In the genomic region with DNA sequence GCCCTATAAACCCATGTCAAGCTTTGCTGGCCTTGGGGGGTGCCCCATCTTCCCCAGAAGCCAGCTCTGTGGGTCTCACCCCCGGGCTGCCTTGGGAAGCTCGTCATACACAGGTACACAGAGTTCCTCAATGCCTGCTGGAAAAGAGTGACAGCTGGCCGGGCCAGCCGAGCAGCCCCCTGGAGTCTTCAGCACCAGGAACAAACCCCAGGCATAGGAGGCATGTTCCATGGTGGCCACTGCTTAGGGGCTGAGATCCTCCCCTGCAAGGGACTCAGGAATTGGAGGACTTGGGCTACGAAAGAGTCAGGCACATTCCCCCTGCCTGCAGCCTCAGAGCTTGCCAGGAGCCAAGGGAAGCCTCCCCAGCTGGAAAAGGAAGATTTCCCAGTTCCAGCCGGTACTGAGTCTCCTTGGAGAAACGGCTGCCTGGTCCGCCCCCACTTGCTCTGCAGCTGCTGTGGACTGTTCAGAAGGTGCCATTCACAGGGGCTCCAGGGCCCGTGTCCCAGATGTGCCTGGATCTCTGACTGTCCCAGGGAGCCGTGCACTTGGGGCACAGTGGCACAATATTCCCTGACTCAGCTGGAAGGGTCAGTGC, we compare ENCODE assay signal across 11 cellular contexts.
DNase-seq lines count a peak whose midpoint lies in the region; ATAC-seq and TF ChIP-seq lines count a peak whose summit lies in the region.
"Had no signal": no experiment of that assay in that cellular context is flagged by ENCODE, and none has a peak within 500 bp of the region (broad histone marks: within the 10 kb centered on the region; RNA-seq: fewer than 3 reads in every experiment).

No MANE protein-coding gene starts in this region.

- H3K9me3 ChIP-seq in lower lobe of right lung: no peaks in the 10 kb centered on the region

- TF ChIP-seq CTCF in lower lobe of right lung (IDR thresholded peaks at IDR 0.05): no peak

- H3K4me3 ChIP-seq in lower lobe of right lung: no peak overlapping the region

- H3K27ac ChIP-seq in caudate nucleus (ENCODE audit: low read depth, low read length) (peak overlapping the region; percentile 48), lower lobe of right lung (no peak overlapping the region)
- H3K27ac ChIP-seq: 22Rv1, parathyroid adenoma had no signal

- peaks cover 28% of the 10 kb centered on the region for H3K4me1 ChIP-seq in lower lobe of right lung
- H3K4me1 ChIP-seq: parathyroid adenoma had no signal

- intact Hi-C loops in lower lobe of right lung (cut with DNase I): no loop called here

- peaks cover 46% of the 10 kb centered on the region for H3K4me1 Mint-ChIP-seq in stimulated activated effector memory CD8-positive, alpha-beta T cell treated with anti-CD3 and anti-CD28 coated beads, Interleukin-12 subunit alpha, Interleukin-12 subunit beta, amount 100 ng/mL, for 72 hours
- peaks cover 21% of the 10 kb centered on the region for H3K4me1 Mint-ChIP-seq in activated T-helper 17 cell treated with anti-CD3 and anti-CD28 coated beads, Interleukin-2, amount 50 U/mL, for 72 hours

- H3K27ac Mint-ChIP-seq in stimulated activated effector memory CD8-positive, alpha-beta T cell treated with anti-CD3 and anti-CD28 coated beads, Interleukin-12 subunit alpha, Interleukin-12 subunit beta, amount 100 ng/mL, for 72 hours: peak overlapping the region; percentile 12
- H3K27ac Mint-ChIP-seq in activated T-helper 17 cell treated with anti-CD3 and anti-CD28 coated beads, Interleukin-2, amount 50 U/mL, for 72 hours: no peak overlapping the region

- no peaks in the 10 kb centered on the region for H3K27me3 ChIP-seq in lower lobe of right lung (ENCODE audit: low read depth)

- peak; percentile 76 for DNase-seq in DMS 273 (lab: John Stamatoyannopoulos, UW; ENCODE audit: unreplicated experiment)
- no peak for DNase-seq in DMS 273 treated with DMSO at 0.1 percent for 48 hours (lab: John Stamatoyannopoulos, UW)
- peak in 1 of 61 donors; percentile 23 for DNase-seq in caudate nucleus (lab: John Stamatoyannopoulos, UW)
- DNase-seq in lower lobe of right lung: peak; percentile 23
- no peak for DNase-seq in stimulated activated effector memory CD8-positive, alpha-beta T cell treated with anti-CD3 and anti-CD28 coated beads, Interleukin-12 subunit alpha, Interleukin-12 subunit beta, amount 100 ng/mL, for 72 hours (ENCODE audit: low spot score in 2 of 2)
- DNase-seq in hepatic stellate cell (ENCODE audit: low spot score): no peak
- DNase-seq: NCI-H1417 treated with DMSO at 0.1 percent for 48 hours had no signal

- H3K4me3 Mint-ChIP-seq in stimulated activated effector memory CD8-positive, alpha-beta T cell treated with anti-CD3 and anti-CD28 coated beads, Interleukin-12 subunit alpha, Interleukin-12 subunit beta, amount 100 ng/mL, for 72 hours: no peak overlapping the region
- H3K4me3 Mint-ChIP-seq in activated T-helper 17 cell treated with anti-CD3 and anti-CD28 coated beads, Interleukin-2, amount 50 U/mL, for 72 hours: no peak overlapping the region

- H3K27me3 Mint-ChIP-seq in activated T-helper 17 cell treated with anti-CD3 and anti-CD28 coated beads, Interleukin-2, amount 50 U/mL, for 72 hours: no peaks in the 10 kb centered on the region

- ATAC-seq in lower lobe of right lung: no peak
- ATAC-seq in stimulated activated effector memory CD8-positive, alpha-beta T cell treated with anti-CD3 and anti-CD28 coated beads, Interleukin-12 subunit alpha, Interleukin-12 subunit beta, amount 100 ng/mL, for 72 hours: no peak
- no peak for ATAC-seq in GM21447 (IDR thresholded peaks at IDR 0.05; ENCODE audit: unreplicated experiment)
- ATAC-seq in activated T-helper 17 cell treated with anti-CD3 and anti-CD28 coated beads, Interleukin-2, amount 50 U/mL, for 72 hours (replicated peaks): no peak

- H3K9me3 Mint-ChIP-seq in stimulated activated effector memory CD8-positive, alpha-beta T cell treated with anti-CD3 and anti-CD28 coated beads, Interleukin-12 subunit alpha, Interleukin-12 subunit beta, amount 100 ng/mL, for 72 hours: no peaks in the 10 kb centered on the region
- H3K9me3 Mint-ChIP-seq in activated T-helper 17 cell treated with anti-CD3 and anti-CD28 coated beads, Interleukin-2, amount 50 U/mL, for 72 hours: no peaks in the 10 kb centered on the region

- peaks cover 91% of the 10 kb centered on the region for H3K36me3 ChIP-seq in lower lobe of right lung

- H3K36me3 Mint-ChIP-seq in stimulated activated effector memory CD8-positive, alpha-beta T cell treated with anti-CD3 and anti-CD28 coated beads, Interleukin-12 subunit alpha, Interleukin-12 subunit beta, amount 100 ng/mL, for 72 hours: peaks cover 83% of the 10 kb centered on the region
- H3K36me3 Mint-ChIP-seq in activated T-helper 17 cell treated with anti-CD3 and anti-CD28 coated beads, Interleukin-2, amount 50 U/mL, for 72 hours (ENCODE audit: low read depth): peaks cover 90% of the 10 kb centered on the region

Comparison
In these comparisons a context has a peak if more than half of its experiments do, and no peak if none do; other contexts are left out.
1. DNase-seq: peak in DMS 273 (single experiment) and lower lobe of right lung (single experiment); none in DMS 273 treated with DMSO at 0.1 percent for 48 hours (single experiment), stimulated activated effector memory CD8-positive, alpha-beta T cell treated with anti-CD3 and anti-CD28 coated beads, Interleukin-12 subunit alpha, Interleukin-12 subunit beta, amount 100 ng/mL, for 72 hours (0 of 2) and hepatic stellate cell (single experiment).